ENCODE assay signal across 8 cellular contexts in the genomic region with DNA sequence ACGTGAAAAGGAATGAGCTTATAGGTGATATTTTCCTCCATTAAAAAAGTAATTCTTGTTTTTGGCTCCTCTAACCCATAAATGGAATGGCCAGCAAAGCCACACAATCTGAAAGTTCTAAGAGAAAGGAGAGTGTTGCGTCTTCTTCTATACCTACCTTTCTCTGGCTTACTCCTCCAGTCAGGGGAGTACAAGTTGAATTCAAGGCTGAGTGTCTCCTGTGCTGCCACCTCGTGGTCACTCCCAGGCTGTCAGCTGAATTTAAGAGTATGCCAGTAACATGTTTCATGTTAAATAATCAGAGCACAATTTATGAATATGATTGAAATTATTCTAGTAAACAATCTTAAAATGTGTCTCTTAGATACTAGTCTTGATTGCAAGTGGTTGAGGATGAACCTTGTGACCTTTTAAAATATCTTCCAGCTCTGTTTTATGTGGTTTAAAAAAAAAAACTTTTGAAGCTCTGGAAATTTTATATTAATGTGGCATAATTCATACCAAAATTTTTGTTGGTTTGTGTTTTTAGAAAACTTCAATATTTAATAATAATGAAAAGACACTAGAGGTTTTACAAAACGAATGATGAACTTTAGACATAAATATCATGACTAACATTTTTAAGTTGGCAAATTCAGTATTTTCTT. TPM values are rescaled to one million over a fixed set of nuclear protein-coding genes. Genes with fewer than 3 reads are reported as not detected.
DNase-seq lines count a peak whose midpoint lies in the region; ATAC-seq and TF ChIP-seq lines count a peak whose summit lies in the region.

No MANE protein-coding gene starts in this region.

- peak; percentile 74 for TF ChIP-seq CTCF in RWPE1 (conservative IDR thresholded peaks at IDR 0.05; ENCODE audit: low read depth)
- peak; percentile 95 for TF ChIP-seq CTCF in foreskin keratinocyte (conservative IDR thresholded peaks at IDR 0.05)
- TF ChIP-seq CTCF in ovary (IDR thresholded peaks at IDR 0.05): peak in 2 of 3 donors; percentile 30 to 64
- TF ChIP-seq CTCF in tibial artery (IDR thresholded peaks at IDR 0.05): peak; percentile 64 to 76

- H3K36me3 ChIP-seq in ovary (no peaks in the 10 kb centered on the region), tibial artery (no peaks in the 10 kb centered on the region)

- peak; percentile 84 for ATAC-seq in GM21825 (IDR thresholded peaks at IDR 0.05; ENCODE audit: unreplicated experiment)
- peak; percentile 84 for ATAC-seq in activated T-helper 17 cell treated with anti-CD3 and anti-CD28 coated beads, Interleukin-2, amount 50 U/mL, for 72 hours (replicated peaks)
- ATAC-seq in foreskin keratinocyte: peak; percentile 66

- no peak overlapping the region for H3K27ac ChIP-seq in RWPE1
- H3K27ac ChIP-seq in foreskin keratinocyte: no peak overlapping the region
- no peak overlapping the region for H3K27ac ChIP-seq in ovary
- H3K27ac ChIP-seq in tibial artery: no peak overlapping the region

- intact Hi-C loops in ovary (cut with DNase I): loop anchor here in 1 of 4 donors (5.0 kb wide), 1 partner anchor 209 kb away; no protein-coding TSS in a partner anchor
- intact Hi-C loops in tibial artery (cut with DNase I; ENCODE audit: low total_unique reads): no loop called here

- no peaks in the 10 kb centered on the region for H3K36me3 Mint-ChIP-seq in activated T-helper 17 cell treated with anti-CD3 and anti-CD28 coated beads, Interleukin-2, amount 50 U/mL, for 72 hours (ENCODE audit: low read depth)

- TF ChIP-seq EP300 in ovary (IDR thresholded peaks at IDR 0.05): no peak

- CTCF ChIA-PET in RWPE1 (lab: Yijun Ruan, JAX): interaction anchor here (0.6 to 1.7 kb wide), 14 partner anchors 10 to 992 kb away, joined by 3 to 10 read pairs (median 4); no protein-coding TSS in a partner anchor

- H3K9me3 ChIP-seq in ovary (no peaks in the 10 kb centered on the region), tibial artery (no peaks in the 10 kb centered on the region)

- H3K4me1 ChIP-seq in foreskin keratinocyte: no peaks in the 10 kb centered on the region
- H3K4me1 ChIP-seq in ovary (ENCODE audit: insufficient read depth): no peaks in the 10 kb centered on the region
- H3K4me1 ChIP-seq in tibial artery: no peaks in the 10 kb centered on the region

- DNase-seq in EH (ENCODE audit: low read depth) (peak; percentile 74), Kasumi-1 (lab: John Stamatoyannopoulos, UW) (peak; percentile 79 to 83), RWPE1 (ENCODE audit: low spot score) (peak; percentile 67), foreskin keratinocyte (peak in 1 of 2 donors; percentile 70), ovary (peak; percentile 20 to 77 (median 66)), tibial artery (peak; percentile 73 to 78)

- H3K27me3 Mint-ChIP-seq in activated T-helper 17 cell treated with anti-CD3 and anti-CD28 coated beads, Interleukin-2, amount 50 U/mL, for 72 hours: peaks cover 4% of the 10 kb centered on the region

- TF ChIP-seq POLR2A in ovary (IDR thresholded peaks at IDR 0.05): no peak

- POLR2A ChIA-PET in RWPE1 (lab: Yijun Ruan, JAX; ENCODE audit: low non-redundant PET): no interaction called here

- H3K27ac Mint-ChIP-seq in activated T-helper 17 cell treated with anti-CD3 and anti-CD28 coated beads, Interleukin-2, amount 50 U/mL, for 72 hours: no peak overlapping the region

- H3K4me3 Mint-ChIP-seq in activated T-helper 17 cell treated with anti-CD3 and anti-CD28 coated beads, Interleukin-2, amount 50 U/mL, for 72 hours: no peak overlapping the region

- H3K4me3 ChIP-seq in ovary (no peak overlapping the region), tibial artery (no peak overlapping the region)

- no peaks in the 10 kb centered on the region for H3K4me1 Mint-ChIP-seq in activated T-helper 17 cell treated with anti-CD3 and anti-CD28 coated beads, Interleukin-2, amount 50 U/mL, for 72 hours

- WGBS in ovary, 3 donors: 34 to 42% (median 38%) methylated on average over 4 of the region's 4 CpGs

- H3K9me3 Mint-ChIP-seq in activated T-helper 17 cell treated with anti-CD3 and anti-CD28 coated beads, Interleukin-2, amount 50 U/mL, for 72 hours: no peaks in the 10 kb centered on the region

- H3K27me3 ChIP-seq in foreskin keratinocyte: no peaks in the 10 kb centered on the region
- H3K27me3 ChIP-seq in ovary: no peaks in the 10 kb centered on the region
- no peaks in the 10 kb centered on the region for H3K27me3 ChIP-seq in tibial artery

RNA-seq across cellular contexts. Expression of a gene that starts 31.7 kb away (rescaled TPM):
- total RNA-seq in activated T-helper 17 cell treated with anti-CD3 and anti-CD28 coated beads, Interleukin-2, amount 50 U/mL, for 72 hours: not detected
- total RNA-seq in foreskin keratinocyte (301 and 338 TPM in 2 replicates), ovary (1 to 10 TPM in 3 of 7 donors, under 1 TPM in 4; 0.50 to 4.3 (median 0.72) TPM)
- polyA plus RNA-seq in foreskin keratinocyte (215 and 270 TPM in 2 replicates), ovary (1 to 10 TPM in 1 of 2 donors, under 1 TPM in 1; 0.77 to 2.7 TPM)

Comparison
In these comparisons a context has a peak if more than half of its experiments do, and no peak if none do; other contexts are left out.
1. RNA of a gene that starts 31.7 kb away (total RNA-seq): 301 to 338 TPM in foreskin keratinocyte; 0.50 to 4.3 TPM in ovary and not detected in activated T-helper 17 cell treated with anti-CD3 and anti-CD28 coated beads, Interleukin-2, amount 50 U/mL, for 72 hours; every median in the first group is over 10 times any median in the second.
2. Peak in every context shown above with its lines, with median percentiles within 50 percentile points of each other: ATAC-seq and CTCF ChIP-seq.